ENCODE assay signal across 8 cellular contexts in genomic region chr22:43811777-43812148, GRCh38. TPM values are rescaled to one million over a fixed set of nuclear protein-coding genes. Genes with fewer than 3 reads are reported as not detected.
DNase-seq lines count a peak whose midpoint lies in the region; TF ChIP-seq lines count a peak whose summit lies in the region.

No MANE protein-coding gene starts in this region.

- peak overlapping the region; percentile 61 for H3K9ac ChIP-seq in endodermal cell (ENCODE audit: extremely low read depth, low read length, poor library complexity, severe bottlenecking)

- H3K9me3 ChIP-seq in endodermal cell (ENCODE audit: control insufficient read depth, low read length), result no peaks in the 10 kb centered on the region

- DNase-seq in H7 (no peak), RKO (ENCODE audit: low spot score) (peak; percentile 35), endodermal cell (no peak), occipital lobe (lab: John Stamatoyannopoulos, UW) (no peak), NCI-H446 treated with DMSO at 0.1 percent for 48 hours (lab: John Stamatoyannopoulos, UW) (no peak), NCI-H2171 treated with DMSO at 0.1 percent for 48 hours (lab: John Stamatoyannopoulos, UW) (no peak)

- peaks cover 4% of the 10 kb centered on the region for H3K36me3 Mint-ChIP-seq in endodermal cell (ENCODE audit: low read depth)
- H3K36me3 Mint-ChIP-seq in nephron (ENCODE audit: low read depth), result peaks cover 11% of the 10 kb centered on the region

- H3K4me3 Mint-ChIP-seq in endodermal cell (peak overlapping the region; percentile 81), nephron (peak overlapping the region; percentile 91 to 97 (median 95))

- H3K4me1 ChIP-seq in endodermal cell (ENCODE audit: control insufficient read depth, insufficient read depth, low read length), result peaks cover 6% of the 10 kb centered on the region

- H3K4me3 ChIP-seq in H7 (ENCODE audit: insufficient read depth, low read depth, low read length) (peak overlapping the region; percentile 72), endodermal cell (ENCODE audit: low read length) (peak overlapping the region; percentile 93)

- WGBS in endodermal cell (ENCODE audit: insufficient coverage in 1 of 2, insufficient read length in 1 of 2), 2 experiments, result 0 to 1% methylated on average over 8 to 21 of the region's 21 CpGs

- H3K9me3 Mint-ChIP-seq in endodermal cell, result no peaks in the 10 kb centered on the region
- H3K9me3 Mint-ChIP-seq in nephron, result no peaks in the 10 kb centered on the region

- H3K27me3 ChIP-seq in H7 (ENCODE audit: control insufficient read depth, insufficient read depth, low read length) (no peaks in the 10 kb centered on the region), endodermal cell (ENCODE audit: control insufficient read depth, insufficient read depth, low read length, poor library complexity, severe bottlenecking) (no peaks in the 10 kb centered on the region)

- H3K27ac Mint-ChIP-seq in endodermal cell (peak overlapping the region; percentile 93), nephron (peak overlapping the region; percentile 53 to 95 (median 94))

- H3K4me1 Mint-ChIP-seq in endodermal cell (peaks cover 14% of the 10 kb centered on the region), nephron (peaks cover 36% of the 10 kb centered on the region)

- TF ChIP-seq CTCF in C4-2B (conservative IDR thresholded peaks at IDR 0.05) (no peak), endodermal cell (conservative IDR thresholded peaks at IDR 0.05) (no peak), nephron (IDR thresholded peaks at IDR 0.05; ENCODE audit: unreplicated experiment in 3 of 3) (no peak)

- H3K36me3 ChIP-seq in H7 (replicated peaks; ENCODE audit: control insufficient read depth, insufficient read depth, low read length) (no peaks in the 10 kb centered on the region), endodermal cell (ENCODE audit: control insufficient read depth, insufficient read depth, low read length) (no peaks in the 10 kb centered on the region)

- H3K27me3 Mint-ChIP-seq in endodermal cell (ENCODE audit: insufficient read depth) (peaks cover 3% of the 10 kb centered on the region), nephron (ENCODE audit: low read depth) (no peaks in the 10 kb centered on the region)

- H3K27ac ChIP-seq in C4-2B, result peak overlapping the region; percentile 85
- H3K27ac ChIP-seq in endodermal cell (ENCODE audit: low read depth, low read length), result no peak overlapping the region

RNA-seq across cellular contexts. Expression of gene EFCAB6, which starts 0.3 kb away (rescaled TPM):
- total RNA-seq in H7 (2014; rRNA removed; shearing (Covaris generic)), result 0.31 and 0.63 TPM in 2 replicates
- total RNA-seq in endodermal cell, result 1 to 10 TPM; 1.8 to 2.0 TPM
- 1.7 TPM for polyA plus RNA-seq in endodermal cell (2013, experiment 1 of 2)
- polyA plus RNA-seq in endodermal cell (2013, experiment 2 of 2), result 0.83 TPM
- 8.3 TPM for total RNA-seq in occipital lobe

RNA-seq across cellular contexts. Expression of gene SULT4A1, which starts 50.5 kb away (rescaled TPM):
- 6.3 and 9.8 TPM in 2 replicates for total RNA-seq in H7 (2014; rRNA removed; shearing (Covaris generic))
- total RNA-seq in endodermal cell (10 to 100 TPM; 11.4 to 12.7 TPM), occipital lobe (51.6 TPM)
- 15.4 TPM for polyA plus RNA-seq in endodermal cell (2013, experiment 1 of 2)
- polyA plus RNA-seq in endodermal cell (2013, experiment 2 of 2), result 13.5 TPM
